1 cellular context compared by ENCODE assay signal in genomic region chr10:91901784-91902677, GRCh38.
TF ChIP-seq lines count a peak whose summit lies in the region.

No MANE protein-coding gene starts in this region.

TF ChIP-seq in A549, 52 proteins besides CTCF, POLR2A, EP300 and RAD21 (continued from another document):
- TF ChIP-seq HMGXB4 (CRISPR knock-in tag; IDR thresholded peaks at IDR 0.05; ENCODE audit: borderline replicate concordance) (no peak), E2F6 (IDR thresholded peaks at IDR 0.05; ENCODE audit: borderline replicate concordance, low read depth) (no peak), MAFK (IDR thresholded peaks at IDR 0.05; ENCODE audit: partially characterized antibody) (no peak), PBX3 (IDR thresholded peaks at IDR 0.05) (no peak)
